In genomic region chr17:74916851-74917199, GRCh38 we compare ENCODE assay signal across 24 cellular contexts. TPM values are rescaled to one million over a fixed set of nuclear protein-coding genes. Genes with fewer than 3 reads are reported as not detected.
"Had no signal": no experiment of that assay in that cellular context is flagged by ENCODE, and none has a peak within 500 bp of the region (broad histone marks: within the 10 kb centered on the region; RNA-seq: fewer than 3 reads in every experiment).

No MANE protein-coding gene starts in this region.

- H3K36me3 ChIP-seq: heart left ventricle, ovary, sigmoid colon had no signal

- H3K27me3 ChIP-seq: ovary had no signal

- H3K4me3 Mint-ChIP-seq: naive thymus-derived CD8-positive, alpha-beta T cell had no signal

- H3K9me3 ChIP-seq: heart left ventricle, ovary, sigmoid colon had no signal

- H3K4me3 ChIP-seq: heart left ventricle, ovary, sigmoid colon, skin epidermis had no signal

- DNase-seq: cerebellar nuclear complex; dermis blood vessel endothelial cell; effector CD4-positive, alpha-beta T cell; foreskin melanocyte; hippocampal formation; kidney glomerular epithelial cell; mammary epithelial cell; naive thymus-derived CD8-positive, alpha-beta T cell; ovary; sigmoid colon; stimulated activated CD4-positive, alpha-beta T cell treated with anti-CD3 and anti-CD28 coated beads, Interleukin-2, amount 100 ng/mL, for 24 hours; stimulated activated CD4-positive, alpha-beta T cell treated with anti-CD3 and anti-CD28 coated beads, Interleukin-4, amount 100 ng/mL, for 4 hours; stimulated activated naive CD4-positive, alpha-beta T cell; trophoblast cell had no signal

- H3K36me3 Mint-ChIP-seq: naive thymus-derived CD8-positive, alpha-beta T cell had no signal

- H3K27ac ChIP-seq: heart left ventricle, ovary, sigmoid colon, skin epidermis had no signal

- H3K4me1 ChIP-seq: sigmoid colon had no signal

- H3K9me3 Mint-ChIP-seq: naive thymus-derived CD8-positive, alpha-beta T cell had no signal

- H3K4me1 Mint-ChIP-seq: naive thymus-derived CD8-positive, alpha-beta T cell had no signal

- ATAC-seq: naive thymus-derived CD8-positive, alpha-beta T cell had no signal

RNA-seq across cellular contexts. Expression of gene USH1G, which starts 6.2 kb away (rescaled TPM):
- total RNA-seq: dermis blood vessel endothelial cell; heart left ventricle; left lobe of liver; mesenteric fat pad; mononuclear cell; naive thymus-derived CD8-positive, alpha-beta T cell; posterior vena cava; renal cortical epithelial cell; sigmoid colon had no signal
- polyA plus RNA-seq: heart left ventricle; naive thymus-derived CD8-positive, alpha-beta T cell; neural cell had no signal

RNA-seq across cellular contexts. Expression of gene OTOP2, which starts 7.2 kb away (rescaled TPM):
- total RNA-seq: dermis blood vessel endothelial cell; heart left ventricle; left lobe of liver; lower leg skin; mesenteric fat pad; mononuclear cell; naive thymus-derived CD8-positive, alpha-beta T cell; ovary; posterior vena cava; renal cortical epithelial cell; urinary bladder had no signal
- polyA plus RNA-seq: heart left ventricle; mammary epithelial cell; naive thymus-derived CD8-positive, alpha-beta T cell; neural cell; ovary; urinary bladder had no signal

RNA-seq across cellular contexts. Expression of gene OTOP3, which starts 18.9 kb away (rescaled TPM):
- total RNA-seq: dermis blood vessel endothelial cell; heart left ventricle; left lobe of liver; mammary epithelial cell; mesenteric fat pad; mononuclear cell; naive thymus-derived CD8-positive, alpha-beta T cell; ovary; posterior vena cava; renal cortical epithelial cell; sigmoid colon; urinary bladder had no signal
- polyA plus RNA-seq: heart left ventricle; mammary epithelial cell; naive thymus-derived CD8-positive, alpha-beta T cell; neural cell; ovary; urinary bladder had no signal

RNA-seq across cellular contexts. Expression of gene FADS6, which starts 23.4 kb away (rescaled TPM):
- total RNA-seq: dermis blood vessel endothelial cell; heart left ventricle; mammary epithelial cell; mesenteric fat pad; mononuclear cell; naive thymus-derived CD8-positive, alpha-beta T cell; posterior vena cava; renal cortical epithelial cell; sigmoid colon had no signal
- polyA plus RNA-seq: heart left ventricle; mammary epithelial cell; naive thymus-derived CD8-positive, alpha-beta T cell; neural cell had no signal
